12 cellular contexts compared by ENCODE assay signal in genomic region chr15:34794590-34795206, GRCh38. TPM values are rescaled to one million over a fixed set of nuclear protein-coding genes. Genes with fewer than 3 reads are reported as not detected.
A peak's percentile ranks its signal among the peaks of the same experiment; 100 is the strongest.
DNase-seq lines count a peak whose midpoint lies in the region; ATAC-seq, FAIRE-seq and TF ChIP-seq lines count a peak whose summit lies in the region.
"Had no signal": no experiment of that assay in that cellular context is flagged by ENCODE, and none has a peak within 500 bp of the region (broad histone marks: within the 10 kb centered on the region; RNA-seq: fewer than 3 reads in every experiment).

No MANE protein-coding gene starts in this region.

- peak; percentile 7 for DNase-seq in GM12891 (ENCODE audit: insufficient read length, low spot score)
- DNase-seq in ascending aorta (ENCODE audit: low spot score in 2 of 2): no peak
- no peak for DNase-seq in hepatocyte (ENCODE audit: low spot score)
- DNase-seq in progenitor cell of endocrine pancreas (ENCODE audit: low spot score, unreplicated experiment): no peak
- DNase-seq in GM12892 (ENCODE audit: insufficient read length): no peak
- no peak for DNase-seq in T-helper 9 cell
- DNase-seq: DMS79 treated with DMSO at 0.1 percent for 48 hours, midbrain had no signal

- H3K4me1 ChIP-seq in ascending aorta: peaks cover 5 to 27% of the 10 kb centered on the region in 2 donors
- H3K4me1 ChIP-seq in hepatocyte (ENCODE audit: insufficient read depth): peaks cover 17% of the 10 kb centered on the region

- H4K20me1 ChIP-seq in hepatocyte (ENCODE audit: insufficient read depth, poor library complexity, severe bottlenecking): no peaks in the 10 kb centered on the region

- ATAC-seq in HG02885 (IDR thresholded peaks at IDR 0.05; ENCODE audit: poor library complexity, unreplicated experiment): no peak
- ATAC-seq in HG02610 (IDR thresholded peaks at IDR 0.05; ENCODE audit: unreplicated experiment): no peak

- H3K36me3 Mint-ChIP-seq in progenitor cell of endocrine pancreas (ENCODE audit: insufficient read depth): no peaks in the 10 kb centered on the region
- H3K36me3 Mint-ChIP-seq: activated naive CD8-positive, alpha-beta T cell treated with anti-CD3 and anti-CD28 coated beads for 36 hours had no signal

- intact Hi-C loops in ascending aorta (cut with DNase I): loop anchor here (1.0 to 10.0 kb wide), 6 partner anchors 16 to 740 kb away; no protein-coding TSS in a partner anchor

- H3K27me3 ChIP-seq in ascending aorta (no peaks in the 10 kb centered on the region), hepatocyte (peaks cover 32% of the 10 kb centered on the region)

- H3K27me3 Mint-ChIP-seq in progenitor cell of endocrine pancreas: peaks cover 69% of the 10 kb centered on the region

- no peaks in the 10 kb centered on the region for H3K79me2 ChIP-seq in hepatocyte

- no peak overlapping the region for H3K27ac Mint-ChIP-seq in progenitor cell of endocrine pancreas
- H3K27ac Mint-ChIP-seq: activated naive CD8-positive, alpha-beta T cell treated with anti-CD3 and anti-CD28 coated beads for 36 hours had no signal

- H3K4me3 Mint-ChIP-seq in progenitor cell of endocrine pancreas (ENCODE audit: low read depth): peak overlapping the region; percentile 56
- H3K4me3 Mint-ChIP-seq: activated naive CD8-positive, alpha-beta T cell treated with anti-CD3 and anti-CD28 coated beads for 36 hours had no signal

- no peaks in the 10 kb centered on the region for H3K9me3 ChIP-seq in ascending aorta
- H3K9me3 ChIP-seq in hepatocyte (ENCODE audit: low read depth): no peaks in the 10 kb centered on the region

- H3K9me3 Mint-ChIP-seq in progenitor cell of endocrine pancreas (ENCODE audit: low read depth): no peaks in the 10 kb centered on the region
- H3K9me3 Mint-ChIP-seq: activated naive CD8-positive, alpha-beta T cell treated with anti-CD3 and anti-CD28 coated beads for 36 hours had no signal

- no peaks in the 10 kb centered on the region for H3K9me2 ChIP-seq in hepatocyte (replicated peaks; ENCODE audit: insufficient read depth)

- no peak for TF ChIP-seq POLR2A in GM12891 (IDR thresholded peaks at IDR 0.05; ENCODE audit: low read depth, low read length)
- no peak for TF ChIP-seq POLR2A in GM12892 (IDR thresholded peaks at IDR 0.05; ENCODE audit: low read depth, low read length)

- WGBS in hepatocyte (ENCODE audit: low lambda C conversion rate, missing lambda C conversion rate): 82% methylated on average over 32 of the region's 33 CpGs

- H2AFZ ChIP-seq in hepatocyte: no peak overlapping the region

- H3K4me3 ChIP-seq in ascending aorta: peak overlapping the region; percentile 47 to 66
- no peak overlapping the region for H3K4me3 ChIP-seq in hepatocyte

- H3K27ac ChIP-seq in ascending aorta (peak overlapping the region; percentile 84 to 87), hepatocyte (no peak overlapping the region)

- peaks cover 2% of the 10 kb centered on the region for H3K4me1 Mint-ChIP-seq in progenitor cell of endocrine pancreas (ENCODE audit: low read depth)
- H3K4me1 Mint-ChIP-seq: activated naive CD8-positive, alpha-beta T cell treated with anti-CD3 and anti-CD28 coated beads for 36 hours had no signal

- peak overlapping the region; percentile 76 for H3K4me2 ChIP-seq in hepatocyte

- FAIRE-seq in GM12891 (lab: Jason Lieb, UNC): no peak
- no peak for FAIRE-seq in GM12892 (lab: Jason Lieb, UNC)

- no peak for TF ChIP-seq CTCF in ascending aorta (IDR thresholded peaks at IDR 0.05)
- no peak for TF ChIP-seq CTCF in hepatocyte (IDR thresholded peaks at IDR 0.05; ENCODE audit: poor library complexity)
- no peak for TF ChIP-seq CTCF in progenitor cell of endocrine pancreas (IDR thresholded peaks at IDR 0.05; ENCODE audit: unreplicated experiment)

- peaks cover 0 to 15% of the 10 kb centered on the region in 2 donors for H3K36me3 ChIP-seq in ascending aorta
- H3K36me3 ChIP-seq in hepatocyte (replicated peaks; ENCODE audit: insufficient read depth, low read depth): no peaks in the 10 kb centered on the region

TF ChIP-seq in GM12891, 5 proteins besides CTCF, POLR2A, EP300 and RAD21:
- TF ChIP-seq TAF1 (IDR thresholded peaks at IDR 0.05; ENCODE audit: low read depth, low read length) (no peak), POU2F2 (IDR thresholded peaks at IDR 0.05; ENCODE audit: low read depth, low read length) (no peak), SPI1 (IDR thresholded peaks at IDR 0.05; ENCODE audit: low read depth, low read length) (no peak), PAX5 (IDR thresholded peaks at IDR 0.05; ENCODE audit: insufficient read depth, low read length, severe bottlenecking) (no peak), POLR2AphosphoS5 (IDR thresholded peaks at IDR 0.05; ENCODE audit: low read depth, low read length) (no peak)

RNA-seq across cellular contexts. Expression of gene ACTC1, which starts 0.7 kb away (rescaled TPM):
- not detected for polyA plus RNA-seq in GM12891 (2012; ENCODE audit: low read depth, missing spikeins)
- total RNA-seq in ascending aorta: 30.2 TPM
- total RNA-seq in hepatocyte: 0.96 and 1.7 TPM in 2 replicates
- 4.7 and 5.0 TPM in 2 replicates for polyA plus RNA-seq in hepatocyte
- 3.5 and 5.3 TPM in 2 replicates for total RNA-seq in progenitor cell of endocrine pancreas
- polyA plus RNA-seq in GM12892 (2012; ENCODE audit: missing spikeins): not detected
- total RNA-seq: activated naive CD8-positive, alpha-beta T cell treated with anti-CD3 and anti-CD28 coated beads for 36 hours; dermis microvascular lymphatic vessel endothelial cell had no signal

RNA-seq across cellular contexts. Expression of gene GJD2, which starts 39.9 kb away (rescaled TPM):
- polyA plus RNA-seq in GM12891 (2012; ENCODE audit: low read depth, missing spikeins): not detected
- total RNA-seq in ascending aorta (not detected), hepatocyte (0.07 TPM in 1 of 2 replicates, not detected in the other), progenitor cell of endocrine pancreas (0.27 and 0.38 TPM in 2 replicates)
- not detected in 2 replicates for polyA plus RNA-seq in hepatocyte
- polyA plus RNA-seq in GM12892 (2012; ENCODE audit: missing spikeins): not detected
- total RNA-seq: activated naive CD8-positive, alpha-beta T cell treated with anti-CD3 and anti-CD28 coated beads for 36 hours; dermis microvascular lymphatic vessel endothelial cell had no signal
